In genomic region chr6:12113190-12113578, GRCh38 we compare ENCODE assay signal across 8 cellular contexts.
DNase-seq lines count a peak whose midpoint lies in the region; TF ChIP-seq lines count a peak whose summit lies in the region.

No MANE protein-coding gene starts in this region.

- no peak overlapping the region for H2BK15ac ChIP-seq in neuronal stem cell (ENCODE audit: low read length)

- no peak overlapping the region for H3K4me3 ChIP-seq in neuronal stem cell (ENCODE audit: low read length in 2 of 2)

- no peak overlapping the region for H3K4me2 ChIP-seq in neuronal stem cell (ENCODE audit: insufficient read depth, low read length, poor library complexity, severe bottlenecking)

- no peak overlapping the region for H2BK5ac ChIP-seq in neuronal stem cell (ENCODE audit: low read length)

- H3K27me3 ChIP-seq in neuronal stem cell (ENCODE audit: control insufficient read depth in 3 of 3, insufficient read depth in 3 of 3, low read depth in 1 of 3, low read length in 3 of 3) = no peaks in the 10 kb centered on the region

- no peak overlapping the region for H3K18ac ChIP-seq in neuronal stem cell (ENCODE audit: low read length)

- no peak overlapping the region for H3K27ac ChIP-seq in neuronal stem cell (replicated peaks; ENCODE audit: low read length)

- no peak overlapping the region for H3K4ac ChIP-seq in neuronal stem cell (ENCODE audit: low read length)

- H2AK5ac ChIP-seq in neuronal stem cell (ENCODE audit: low read depth, low read length) = no peak overlapping the region

- H3K79me1 ChIP-seq in neuronal stem cell (ENCODE audit: low read depth, low read length) = peaks cover 2% of the 10 kb centered on the region

- no peak for TF ChIP-seq CTCF in GM13977 (IDR thresholded peaks at IDR 0.05; ENCODE audit: extremely low read depth, insufficient read depth, missing control alignments)

- POLR2A ChIA-PET in HEK293T (lab: Yijun Ruan, JAX) = no interaction called here

- H4K8ac ChIP-seq in neuronal stem cell (ENCODE audit: low read depth, low read length) = no peak overlapping the region

- H3K4me1 ChIP-seq in neuronal stem cell (ENCODE audit: control insufficient read depth in 2 of 2, insufficient read depth in 1 of 2, low read depth in 1 of 2, low read length in 2 of 2) = no peaks in the 10 kb centered on the region

- peaks cover 2 to 6% of the 10 kb centered on the region in 2 donors for H3K9me3 ChIP-seq in neuronal stem cell (replicated peaks in 1 of 2; ENCODE audit: control insufficient read depth in 2 of 2, insufficient read depth in 1 of 2, low read depth in 1 of 2, low read length in 2 of 2)

- no peak overlapping the region for H3K23ac ChIP-seq in neuronal stem cell (ENCODE audit: low read depth, low read length, poor library complexity)

- H3K14ac ChIP-seq in neuronal stem cell (ENCODE audit: low read length) = no peak overlapping the region

- H3K36me3 ChIP-seq in neuronal stem cell (replicated peaks in 1 of 2; ENCODE audit: control insufficient read depth in 2 of 2, insufficient read depth in 2 of 2, low read length in 2 of 2) = peaks cover 3 to 20% of the 10 kb centered on the region in 2 donors

- H4K91ac ChIP-seq in neuronal stem cell (ENCODE audit: low read depth, low read length, poor library complexity) = no peak overlapping the region

- in situ Hi-C loops in GM13977 (cut with MboI; ENCODE audit: low pct_unique_long_range_greater_than_20kb, low sequenced_read_pairs, unreplicated experiment) = no loop called here

- CTCF ChIA-PET in HEK293T (lab: Yijun Ruan, JAX) = no interaction called here

- H3K9ac ChIP-seq in neuronal stem cell (ENCODE audit: low read depth, low read length, poor library complexity) = no peak overlapping the region

- no CpG with 5 or more reads among the region's 6 CpGs for WGBS in neuronal stem cell (ENCODE audit: extremely low coverage in 2 of 2, insufficient read length in 2 of 2, insufficient replicate concordance in 1 of 2), 2 donors

- DNase-seq in GM13977 (ENCODE audit: low spot score) = peak; percentile 19
- peak; percentile 60 for DNase-seq in HS-5 (ENCODE audit: low read depth)
- DNase-seq in astrocyte of the hippocampus (ENCODE audit: low read depth, low spot score) = peak; percentile 77
- no peak for DNase-seq in neuronal stem cell (ENCODE audit: low spot score)
- no peak for DNase-seq in NCI-H82 treated with DMSO at 0.1 percent for 48 hours (lab: John Stamatoyannopoulos, UW; ENCODE audit: unreplicated experiment)
- no peak for DNase-seq in DMS79 treated with DMSO at 0.1 percent for 48 hours (lab: John Stamatoyannopoulos, UW)
- no peak for DNase-seq in NCI-H1694 treated with DMSO at 0.1 percent for 48 hours (lab: John Stamatoyannopoulos, UW)
- no peak for DNase-seq in HEK293T (ENCODE audit: extremely low spot score)

- peak overlapping the region; percentile 7 for H2BK12ac ChIP-seq in neuronal stem cell (ENCODE audit: low read length)

- H2AFZ ChIP-seq in neuronal stem cell (ENCODE audit: low read length) = no peak overlapping the region

- H2BK120ac ChIP-seq in neuronal stem cell (ENCODE audit: low read depth, low read length) = no peak overlapping the region

TF ChIP-seq in HEK293T, 16 proteins besides CTCF, POLR2A, EP300 and RAD21:
- TF ChIP-seq ARNT (IDR thresholded peaks at IDR 0.05) = no peak
- no peak for TF ChIP-seq TARDBP (IDR thresholded peaks at IDR 0.05)
- no peak for TF ChIP-seq LEF1 (IDR thresholded peaks at IDR 0.05; ENCODE audit: borderline replicate concordance)
- TF ChIP-seq ELF4 (IDR thresholded peaks at IDR 0.05) = no peak

Comparison
In these comparisons a context has a peak if more than half of its experiments do, and no peak if none do; other contexts are left out.
1. DNase-seq: peak in GM13977 (single experiment), HS-5 (single experiment) and astrocyte of the hippocampus (single experiment); none in neuronal stem cell (single experiment), NCI-H82 treated with DMSO at 0.1 percent for 48 hours (single experiment), DMS79 treated with DMSO at 0.1 percent for 48 hours (single experiment), NCI-H1694 treated with DMSO at 0.1 percent for 48 hours (single experiment) and HEK293T (single experiment).